In genomic region chr4:158532556-158533231, GRCh38 we compare ENCODE assay signal across 13 cellular contexts. TPM values are rescaled to one million over a fixed set of nuclear protein-coding genes. Genes with fewer than 3 reads are reported as not detected.
DNase-seq lines count a peak whose midpoint lies in the region; ATAC-seq and TF ChIP-seq lines count a peak whose summit lies in the region.
"Had no signal": no experiment of that assay in that cellular context is flagged by ENCODE, and none has a peak within 500 bp of the region (broad histone marks: within the 10 kb centered on the region; RNA-seq: fewer than 3 reads in every experiment).

No MANE protein-coding gene starts in this region.

- WGBS in endodermal cell (ENCODE audit: insufficient coverage in 1 of 2, insufficient read length in 1 of 2), 2 experiments: 70 to 90% methylated on average over 3 to 5 of the region's 6 CpGs
- 51 to 54% methylated on average over 6 of the region's 6 CpGs for WGBS in body of pancreas, 2 donors
- no CpG with 5 or more reads among the region's 6 CpGs for WGBS in mesendoderm (ENCODE audit: extremely low coverage, insufficient coverage, low lambda C conversion rate)

- H3K79me2 ChIP-seq in GM23338 (replicated peaks; ENCODE audit: insufficient read depth) (no peaks in the 10 kb centered on the region), neural progenitor cell (ENCODE audit: low read depth) (no peaks in the 10 kb centered on the region), mesendoderm (ENCODE audit: control insufficient read depth, insufficient read depth, low read length) (no peaks in the 10 kb centered on the region)

- H3K9me3 Mint-ChIP-seq in GM23338: no peaks in the 10 kb centered on the region
- no peaks in the 10 kb centered on the region for H3K9me3 Mint-ChIP-seq in WTC11
- no peaks in the 10 kb centered on the region for H3K9me3 Mint-ChIP-seq in endodermal cell
- no peaks in the 10 kb centered on the region for H3K9me3 Mint-ChIP-seq in neural progenitor cell
- H3K9me3 Mint-ChIP-seq: H9 had no signal

- H3K4me3 ChIP-seq in GM23338 (no peak overlapping the region), endodermal cell (ENCODE audit: low read length) (no peak overlapping the region), neural progenitor cell (no peak overlapping the region), body of pancreas (no peak overlapping the region), mesendoderm (ENCODE audit: low read length) (no peak overlapping the region)
- H3K4me3 ChIP-seq: BLaER1 treated with 17β-estradiol and CSF1 and Interleukin-3, amounts not matched to agents 10 nM and 100 nM had no signal

- no peaks in the 10 kb centered on the region for H3K9me2 ChIP-seq in GM23338 (ENCODE audit: insufficient read depth)

- no peak for TF ChIP-seq POLR2A in body of pancreas (IDR thresholded peaks at IDR 0.05)

- intact Hi-C loops in body of pancreas (cut with DNase I): no loop called here

- H3K27ac ChIP-seq in GM23338 (ENCODE audit: low read depth): no peak overlapping the region
- H3K27ac ChIP-seq in endodermal cell (ENCODE audit: low read depth, low read length): no peak overlapping the region
- no peak overlapping the region for H3K27ac ChIP-seq in neural progenitor cell
- no peak overlapping the region for H3K27ac ChIP-seq in body of pancreas
- no peak overlapping the region for H3K27ac ChIP-seq in mesendoderm (ENCODE audit: low read depth, low read length)
- H3K27ac ChIP-seq: BLaER1 treated with 17β-estradiol and CSF1 and Interleukin-3, amounts not matched to agents 10 nM and 100 nM had no signal

- no peak overlapping the region for H3K23ac ChIP-seq in mesendoderm (ENCODE audit: low read length)

- H2BK5ac ChIP-seq in mesendoderm (ENCODE audit: low read length): no peak overlapping the region

- H3K36me3 ChIP-seq in GM23338 (ENCODE audit: insufficient read depth) (no peaks in the 10 kb centered on the region), endodermal cell (ENCODE audit: control insufficient read depth, insufficient read depth, low read length) (no peaks in the 10 kb centered on the region), neural progenitor cell (no peaks in the 10 kb centered on the region), body of pancreas (replicated peaks in 1 of 2; ENCODE audit: insufficient read depth in 1 of 2, low read depth in 2 of 2) (no peaks in the 10 kb centered on the region), mesendoderm (ENCODE audit: control insufficient read depth, insufficient read depth, low read length) (no peaks in the 10 kb centered on the region)
- H3K36me3 ChIP-seq: BLaER1 treated with 17β-estradiol and CSF1 and Interleukin-3, amounts not matched to agents 10 nM and 100 nM had no signal

- H3K4me3 Mint-ChIP-seq in GM23338 (no peak overlapping the region), WTC11 (no peak overlapping the region; the same call in 1 of the 2 replicates), endodermal cell (no peak overlapping the region), neural progenitor cell (no peak overlapping the region)
- H3K4me3 Mint-ChIP-seq: CD4-positive, CD25-positive, alpha-beta regulatory T cell had no signal

- H3K4me2 ChIP-seq in GM23338: peak overlapping the region; percentile 64
- no peak overlapping the region for H3K4me2 ChIP-seq in neural progenitor cell
- H3K4me2 ChIP-seq in mesendoderm (ENCODE audit: low read length): no peak overlapping the region
- H3K4me2 ChIP-seq: BLaER1 treated with 17β-estradiol and CSF1 and Interleukin-3, amounts not matched to agents 10 nM and 100 nM had no signal

- H4K8ac ChIP-seq in mesendoderm (ENCODE audit: low read depth, low read length): no peak overlapping the region

- H2AK5ac ChIP-seq in mesendoderm (ENCODE audit: low read length): no peak overlapping the region

- peaks cover 4% of the 10 kb centered on the region for H3K27me3 Mint-ChIP-seq in GM23338 (ENCODE audit: insufficient read depth, low read depth, poor library complexity)
- no peaks in the 10 kb centered on the region for H3K27me3 Mint-ChIP-seq in WTC11 (ENCODE audit: low read depth)
- H3K27me3 Mint-ChIP-seq in endodermal cell (ENCODE audit: insufficient read depth): no peaks in the 10 kb centered on the region
- H3K27me3 Mint-ChIP-seq in neural progenitor cell (ENCODE audit: insufficient read depth, low read depth): no peaks in the 10 kb centered on the region
- H3K27me3 Mint-ChIP-seq: CD4-positive, CD25-positive, alpha-beta regulatory T cell had no signal

- no peak overlapping the region for H2BK15ac ChIP-seq in mesendoderm (replicated peaks; ENCODE audit: low read depth)

- no peaks in the 10 kb centered on the region for H4K20me1 ChIP-seq in GM23338 (replicated peaks; ENCODE audit: insufficient read depth)
- H4K20me1 ChIP-seq in neural progenitor cell (ENCODE audit: low read depth): no peaks in the 10 kb centered on the region
- H4K20me1 ChIP-seq: BLaER1 treated with 17β-estradiol and CSF1 and Interleukin-3, amounts not matched to agents 10 nM and 100 nM had no signal

- no peak overlapping the region for H3K56ac ChIP-seq in mesendoderm (ENCODE audit: low read length)

- H2BK120ac ChIP-seq in mesendoderm (ENCODE audit: low read depth, low read length): no peak overlapping the region

- H3K9ac ChIP-seq in endodermal cell (ENCODE audit: extremely low read depth, low read length, poor library complexity, severe bottlenecking) (no peak overlapping the region), neural progenitor cell (no peak overlapping the region), mesendoderm (ENCODE audit: low read length) (no peak overlapping the region)
- H3K9ac ChIP-seq: BLaER1 treated with 17β-estradiol and CSF1 and Interleukin-3, amounts not matched to agents 10 nM and 100 nM had no signal

- no peak overlapping the region for H4K5ac ChIP-seq in mesendoderm (ENCODE audit: low read length)

- H3F3A ChIP-seq in GM23338 (replicated peaks; ENCODE audit: low read depth) (no peaks in the 10 kb centered on the region), neural progenitor cell (ENCODE audit: low read depth) (no peaks in the 10 kb centered on the region)

- no peak overlapping the region for H3K4ac ChIP-seq in mesendoderm (ENCODE audit: low read depth, low read length)

- no peaks in the 10 kb centered on the region for H3K9me3 ChIP-seq in endodermal cell (ENCODE audit: control insufficient read depth, low read length)
- no peaks in the 10 kb centered on the region for H3K9me3 ChIP-seq in neural progenitor cell (ENCODE audit: low read depth)
- no peaks in the 10 kb centered on the region for H3K9me3 ChIP-seq in body of pancreas
- H3K9me3 ChIP-seq: BLaER1 treated with 17β-estradiol and CSF1 and Interleukin-3, amounts not matched to agents 10 nM and 100 nM had no signal

- TF ChIP-seq CTCF in GM23338 (conservative IDR thresholded peaks at IDR 0.05; ENCODE audit: low read depth in 2 of 2) (no peak), WTC11 (IDR thresholded peaks at IDR 0.05) (no peak), endodermal cell (conservative IDR thresholded peaks at IDR 0.05) (no peak), neural progenitor cell (IDR thresholded peaks at IDR 0.05) (no peak), body of pancreas (IDR thresholded peaks at IDR 0.05) (no peak)

- H3K27ac Mint-ChIP-seq in GM23338 (peak overlapping the region; percentile 29; the same call in 1 of the 2 replicates), WTC11 (no peak overlapping the region), endodermal cell (no peak overlapping the region), neural progenitor cell (no peak overlapping the region)
- H3K27ac Mint-ChIP-seq: CD4-positive, CD25-positive, alpha-beta regulatory T cell had no signal

- ATAC-seq in GM23338 (peak; percentile 69), WTC11 (peak; percentile 78), body of pancreas (no peak)
- ATAC-seq: HepG2 had no signal

- no peaks in the 10 kb centered on the region for H3K79me1 ChIP-seq in mesendoderm (ENCODE audit: low read length)

- no peak for DNase-seq in GM23338 (ENCODE audit: low spot score)
- DNase-seq in WTC11 (ENCODE audit: low spot score): no peak
- DNase-seq in endodermal cell: peak; percentile 55
- no peak for DNase-seq in neural progenitor cell (ENCODE audit: low spot score)
- DNase-seq in activated CD4-positive, alpha-beta T cell treated with anti-CD3 and anti-CD28 coated beads for 1 hour: no peak
- DNase-seq in body of pancreas: no peak
- DNase-seq in mesendoderm: no peak
- DNase-seq: ACHN; CD4-positive, CD25-positive, alpha-beta regulatory T cell; H9 had no signal

- peak overlapping the region; percentile 88 for H2AFZ ChIP-seq in GM23338
- peak overlapping the region; percentile 73 for H2AFZ ChIP-seq in neural progenitor cell (replicated peaks)

- CTCF ChIA-PET in WTC11 (lab: Charles Lee): no interaction called here

- peaks cover 8% of the 10 kb centered on the region for H3K4me1 ChIP-seq in GM23338 (ENCODE audit: insufficient read depth)
- no peaks in the 10 kb centered on the region for H3K4me1 ChIP-seq in endodermal cell (ENCODE audit: control insufficient read depth, insufficient read depth, low read length)
- H3K4me1 ChIP-seq in neural progenitor cell: peaks cover 6% of the 10 kb centered on the region
- H3K4me1 ChIP-seq in body of pancreas: no peaks in the 10 kb centered on the region
- H3K4me1 ChIP-seq in mesendoderm (ENCODE audit: control insufficient read depth, low read depth, low read length): no peaks in the 10 kb centered on the region

- H3K4me1 Mint-ChIP-seq in GM23338 (peaks cover 29% of the 10 kb centered on the region), WTC11 (peaks cover 46% of the 10 kb centered on the region), endodermal cell (peaks cover 6% of the 10 kb centered on the region), neural progenitor cell (peaks cover 6% of the 10 kb centered on the region)
- H3K4me1 Mint-ChIP-seq: CD4-positive, CD25-positive, alpha-beta regulatory T cell had no signal

- H3K27me3 ChIP-seq in GM23338 (ENCODE audit: insufficient read depth) (no peaks in the 10 kb centered on the region), endodermal cell (ENCODE audit: control insufficient read depth, insufficient read depth, low read length, poor library complexity, severe bottlenecking) (no peaks in the 10 kb centered on the region), neural progenitor cell (no peaks in the 10 kb centered on the region), body of pancreas (no peaks in the 10 kb centered on the region), mesendoderm (ENCODE audit: insufficient read depth, low read length, poor library complexity) (no peaks in the 10 kb centered on the region)
- H3K27me3 ChIP-seq: BLaER1 treated with 17β-estradiol and CSF1 and Interleukin-3, amounts not matched to agents 10 nM and 100 nM had no signal

- no peaks in the 10 kb centered on the region for H3K36me3 Mint-ChIP-seq in GM23338 (ENCODE audit: low read depth)
- no peaks in the 10 kb centered on the region for H3K36me3 Mint-ChIP-seq in WTC11
- no peaks in the 10 kb centered on the region for H3K36me3 Mint-ChIP-seq in endodermal cell (ENCODE audit: low read depth)
- no peaks in the 10 kb centered on the region for H3K36me3 Mint-ChIP-seq in neural progenitor cell
- H3K36me3 Mint-ChIP-seq: CD4-positive, CD25-positive, alpha-beta regulatory T cell had no signal

- POLR2A ChIA-PET in WTC11 (lab: Charles Lee): no interaction called here

- H3K18ac ChIP-seq in mesendoderm (ENCODE audit: low read length): no peak overlapping the region

RNA-seq across cellular contexts. Expression of gene RXFP1, which starts 11.0 kb away (rescaled TPM):
- total RNA-seq in GM23338 (2014; rRNA removed; shearing (Covaris generic)): 0.12 and 0.63 TPM in 2 replicates
- polyA plus RNA-seq in GM23338 (2016; fragmentation: Nextera tagmentation; extraction: Ambion mirVana): 0.07 TPM in 1 of 2 replicates, not detected in the other
- total RNA-seq in WTC11 (2021) (0.48 to 0.89 TPM (median 0.82 TPM) in 3 replicates), endodermal cell (not detected), neural progenitor cell (ENCODE audit: low replicate concordance) (not detected in 2 replicates), body of pancreas (not detected)
- polyA plus RNA-seq in endodermal cell (2013, experiment 1 of 2): not detected
- not detected for polyA plus RNA-seq in endodermal cell (2013, experiment 2 of 2)
- 0.01 TPM for polyA plus RNA-seq in mesendoderm (2013, experiment 1 of 2)
- polyA plus RNA-seq in mesendoderm (2013, experiment 2 of 2): 0.03 TPM
- total RNA-seq: A172; CD4-positive, CD25-positive, alpha-beta regulatory T cell; HepG2 had no signal
- polyA plus RNA-seq: CD4-positive, CD25-positive, alpha-beta regulatory T cell; HepG2 had no signal
